Comparison of ENCODE assay signal across 18 cellular contexts in the genomic region with DNA sequence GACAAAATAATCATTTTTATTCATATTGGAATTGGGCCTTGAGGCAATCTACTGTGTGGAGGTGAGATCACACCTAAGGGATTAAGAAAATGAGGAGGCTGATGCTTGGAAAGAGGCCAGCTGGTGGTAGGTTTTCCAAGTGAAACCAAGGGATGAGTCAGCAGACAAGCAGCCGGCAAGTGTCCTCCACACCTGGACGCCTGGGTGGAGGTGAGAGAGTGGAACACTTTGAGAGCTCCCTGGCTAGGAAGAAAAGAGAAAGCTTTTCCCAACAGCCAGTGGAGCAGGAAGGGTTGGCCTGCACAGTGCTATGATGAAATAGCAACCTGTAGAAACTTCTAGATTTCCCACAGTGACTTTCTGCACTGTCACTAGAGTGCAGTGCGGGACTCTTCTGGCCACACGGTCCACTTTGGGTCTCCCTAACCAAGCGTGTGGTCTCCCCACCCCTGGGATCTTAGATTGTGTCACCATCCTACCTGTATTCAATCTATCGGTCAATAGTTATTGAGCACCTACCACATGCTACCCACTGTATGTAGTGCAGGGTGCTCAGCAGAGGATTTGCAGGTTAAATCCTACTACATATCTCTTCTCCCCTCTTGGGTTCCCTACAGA. TPM values are rescaled to one million over a fixed set of nuclear protein-coding genes. Genes with fewer than 3 reads are reported as not detected.
DNase-seq lines count a peak whose midpoint lies in the region; ATAC-seq and TF ChIP-seq lines count a peak whose summit lies in the region.
"Had no signal": no experiment of that assay in that cellular context is flagged by ENCODE, and none has a peak within 500 bp of the region (broad histone marks: within the 10 kb centered on the region; RNA-seq: fewer than 3 reads in every experiment).

No MANE protein-coding gene starts in this region.

- H3K36me3 Mint-ChIP-seq in MCF 10A (ENCODE audit: insufficient read depth, unreplicated experiment) (no peaks in the 10 kb centered on the region), osteocyte (ENCODE audit: unreplicated experiment) (no peaks in the 10 kb centered on the region)
- H3K36me3 Mint-ChIP-seq in activated CD8-positive, alpha-beta T cell treated with anti-CD3 and anti-CD28 coated beads for 36 hours (ENCODE audit: low read depth), result no peaks in the 10 kb centered on the region
- H3K36me3 Mint-ChIP-seq: memory B cell had no signal

- no peak overlapping the region for H3K4me3 Mint-ChIP-seq in MCF 10A (ENCODE audit: unreplicated experiment)
- H3K4me3 Mint-ChIP-seq in osteocyte (ENCODE audit: unreplicated experiment), result no peak overlapping the region
- no peak overlapping the region for H3K4me3 Mint-ChIP-seq in activated CD8-positive, alpha-beta T cell treated with anti-CD3 and anti-CD28 coated beads for 36 hours
- H3K4me3 Mint-ChIP-seq: activated T-helper 17 cell treated with anti-CD3 and anti-CD28 coated beads, Interleukin-2, amount 50 U/mL, for 72 hours; HFFc6; memory B cell; stimulated activated naive CD8-positive, alpha-beta T cell treated with anti-CD3 and anti-CD28 coated beads, Interleukin-15, Interleukin-2, amounts not matched to agents 100 ng/mL and 50 ng/mL, for 24 hours had no signal

- no peak for TF ChIP-seq CTCF in MCF 10A (IDR thresholded peaks at IDR 0.05; ENCODE audit: unreplicated experiment)
- no peak for TF ChIP-seq CTCF in osteocyte (IDR thresholded peaks at IDR 0.05)
- no peak for TF ChIP-seq CTCF in activated CD8-positive, alpha-beta T cell treated with anti-CD3 and anti-CD28 coated beads for 36 hours (IDR thresholded peaks at IDR 0.05)

- H3K4me1 Mint-ChIP-seq in MCF 10A (ENCODE audit: insufficient read depth, unreplicated experiment) (no peaks in the 10 kb centered on the region), osteocyte (ENCODE audit: unreplicated experiment) (no peaks in the 10 kb centered on the region)
- no peaks in the 10 kb centered on the region for H3K4me1 Mint-ChIP-seq in activated CD8-positive, alpha-beta T cell treated with anti-CD3 and anti-CD28 coated beads for 36 hours (ENCODE audit: low read depth)
- H3K4me1 Mint-ChIP-seq: activated T-helper 17 cell treated with anti-CD3 and anti-CD28 coated beads, Interleukin-2, amount 50 U/mL, for 72 hours; memory B cell had no signal

- peak overlapping the region; percentile 42 for H3K27ac Mint-ChIP-seq in MCF 10A (ENCODE audit: low read depth, unreplicated experiment)
- no peak overlapping the region for H3K27ac Mint-ChIP-seq in osteocyte (ENCODE audit: unreplicated experiment)
- H3K27ac Mint-ChIP-seq in activated CD8-positive, alpha-beta T cell treated with anti-CD3 and anti-CD28 coated beads for 36 hours, result no peak overlapping the region
- H3K27ac Mint-ChIP-seq: activated T-helper 17 cell treated with anti-CD3 and anti-CD28 coated beads, Interleukin-2, amount 50 U/mL, for 72 hours; HFFc6; memory B cell; stimulated activated naive CD8-positive, alpha-beta T cell treated with anti-CD3 and anti-CD28 coated beads, Interleukin-15, Interleukin-2, amounts not matched to agents 100 ng/mL and 50 ng/mL, for 24 hours had no signal

- no peak for ATAC-seq in activated CD8-positive, alpha-beta T cell treated with anti-CD3 and anti-CD28 coated beads for 36 hours
- ATAC-seq: activated T-helper 17 cell treated with anti-CD3 and anti-CD28 coated beads, Interleukin-2, amount 50 U/mL, for 72 hours had no signal

- CTCF ChIA-PET in MCF 10A (lab: Yijun Ruan, JAX), result interaction anchor here (0.6 to 5.4 kb wide), 11 partner anchors 12 to 142 kb away, joined by 3 to 39 read pairs (median 4); a partner anchor contains a TSS
- CTCF ChIA-PET in activated CD8-positive, alpha-beta T cell treated with anti-CD3 and anti-CD28 coated beads for 36 hours (lab: Charles Lee), result interaction anchor here (0.7 to 2.1 kb wide), 3 partner anchors 9 to 50 kb away, joined by 3 to 5 read pairs (median 3); no protein-coding TSS in a partner anchor

- intact Hi-C loops in MCF 10A (cut with micrococcal nuclease), result no loop called here
- intact Hi-C loops in activated CD8-positive, alpha-beta T cell treated with anti-CD3 and anti-CD28 coated beads for 36 hours (cut with micrococcal nuclease), result no loop called here

- BruUV-seq in MCF 10A (replicated peaks; lab: Mats Ljungman, UMichigan), result no TSS peak

- H3K27me3 Mint-ChIP-seq in MCF 10A (ENCODE audit: insufficient read depth, unreplicated experiment) (no peaks in the 10 kb centered on the region), osteocyte (ENCODE audit: unreplicated experiment) (peaks cover 9% of the 10 kb centered on the region)
- no peaks in the 10 kb centered on the region for H3K27me3 Mint-ChIP-seq in activated CD8-positive, alpha-beta T cell treated with anti-CD3 and anti-CD28 coated beads for 36 hours
- H3K27me3 Mint-ChIP-seq: activated T-helper 17 cell treated with anti-CD3 and anti-CD28 coated beads, Interleukin-2, amount 50 U/mL, for 72 hours; memory B cell; stimulated activated naive CD8-positive, alpha-beta T cell treated with anti-CD3 and anti-CD28 coated beads, Interleukin-15, Interleukin-2, amounts not matched to agents 100 ng/mL and 50 ng/mL, for 24 hours had no signal

- H3K9me3 Mint-ChIP-seq in MCF 10A (ENCODE audit: unreplicated experiment) (no peaks in the 10 kb centered on the region), osteocyte (ENCODE audit: unreplicated experiment) (no peaks in the 10 kb centered on the region)
- no peaks in the 10 kb centered on the region for H3K9me3 Mint-ChIP-seq in activated CD8-positive, alpha-beta T cell treated with anti-CD3 and anti-CD28 coated beads for 36 hours
- H3K9me3 Mint-ChIP-seq: activated T-helper 17 cell treated with anti-CD3 and anti-CD28 coated beads, Interleukin-2, amount 50 U/mL, for 72 hours; HFFc6; memory B cell; stimulated activated naive CD8-positive, alpha-beta T cell treated with anti-CD3 and anti-CD28 coated beads, Interleukin-15, Interleukin-2, amounts not matched to agents 100 ng/mL and 50 ng/mL, for 24 hours had no signal

- POLR2A ChIA-PET in MCF 10A (lab: Yijun Ruan, JAX), result interaction anchor here (0.6 to 2.9 kb wide), 14 partner anchors 9 to 234 kb away, joined by 3 to 21 read pairs (median 4); a partner anchor contains a TSS
- POLR2A ChIA-PET in activated CD8-positive, alpha-beta T cell treated with anti-CD3 and anti-CD28 coated beads for 36 hours (lab: Charles Lee), result no interaction called here

- DNase-seq in COR-L47 (lab: John Stamatoyannopoulos, UW) (peak; percentile 16), M059J (ENCODE audit: low read depth) (peak; percentile 46), MCF 10A (ENCODE audit: unreplicated experiment) (peak; percentile 98), kidney tubule cell (ENCODE audit: low spot score) (peak; percentile 97), osteocyte (ENCODE audit: extremely low spot score, unreplicated experiment) (no peak), dermis blood vessel endothelial cell (no peak), NCI-H2196 treated with DMSO at 0.1 percent for 48 hours (lab: John Stamatoyannopoulos, UW; ENCODE audit: unreplicated experiment) (no peak)
- DNase-seq in activated CD8-positive, alpha-beta T cell treated with anti-CD3 and anti-CD28 coated beads for 36 hours, result no peak
- DNase-seq: ACHN; activated CD4-positive, alpha-beta T cell treated with anti-CD3 and anti-CD28 coated beads, Interleukin-2, amount 50 U/mL, for 48 hours; cortex of kidney; HFFc6; NCI-H187 had no signal

RNA-seq across cellular contexts. Expression of a gene that starts 19.5 kb away (rescaled TPM):
- 0.30 TPM in 1 of 2 replicates, not detected in the other for total RNA-seq in M059J (2014; rRNA removed; shearing (Covaris generic))
- total RNA-seq in MCF 10A (2022) (not detected in 2 replicates), osteocyte (not detected in 2 replicates), dermis blood vessel endothelial cell (not detected in 2 replicates)
- total RNA-seq in activated CD8-positive, alpha-beta T cell treated with anti-CD3 and anti-CD28 coated beads for 36 hours, result not detected
- total RNA-seq: HFFc6, SK-MEL-5, skeletal muscle tissue had no signal

RNA-seq across cellular contexts. Expression of a gene that starts 54.9 kb away (rescaled TPM):
- total RNA-seq in M059J (2014; rRNA removed; shearing (Covaris generic)), result 2.6 and 4.2 TPM in 2 replicates
- total RNA-seq in MCF 10A (2022) (5.4 and 5.5 TPM in 2 replicates), osteocyte (not detected in 2 replicates), dermis blood vessel endothelial cell (0.14 and 0.17 TPM in 2 replicates)
- total RNA-seq in activated CD8-positive, alpha-beta T cell treated with anti-CD3 and anti-CD28 coated beads for 36 hours, result not detected

Comparison
In these comparisons a context has a peak if more than half of its experiments do, and no peak if none do; other contexts are left out.
1. DNase-seq: peak in COR-L47 (single experiment), M059J (single experiment), MCF 10A (single experiment) and kidney tubule cell (single experiment); none in osteocyte (single experiment), activated CD8-positive, alpha-beta T cell treated with anti-CD3 and anti-CD28 coated beads for 36 hours (single experiment), dermis blood vessel endothelial cell (single experiment) and NCI-H2196 treated with DMSO at 0.1 percent for 48 hours (single experiment).